17 cellular contexts compared by ENCODE assay signal in genomic region chr19:55576746-55577145, GRCh38. TPM values are rescaled to one million over a fixed set of nuclear protein-coding genes. Genes with fewer than 3 reads are reported as not detected.
A peak's percentile ranks its signal among the peaks of the same experiment; 100 is the strongest.
DNase-seq lines count a peak whose midpoint lies in the region; ATAC-seq and TF ChIP-seq lines count a peak whose summit lies in the region.
"Had no signal": no experiment of that assay in that cellular context is flagged by ENCODE, and none has a peak within 500 bp of the region (broad histone marks: within the 10 kb centered on the region; RNA-seq: fewer than 3 reads in every experiment).

No MANE protein-coding gene starts in this region.

- H3K27ac ChIP-seq in H9 (ENCODE audit: insufficient read length, low read depth, low read length): no peak overlapping the region
- H3K27ac ChIP-seq: KMS-11 had no signal

- DNase-seq in activated naive CD8-positive, alpha-beta T cell treated with anti-CD3 and anti-CD28 coated beads for 36 hours: no peak
- no peak for DNase-seq in H9
- DNase-seq in glutamatergic neuron: no peak
- DNase-seq in osteocyte (ENCODE audit: extremely low spot score, unreplicated experiment): no peak
- no peak for DNase-seq in omental fat pad (ENCODE audit: low spot score)
- no peak for DNase-seq in NCI-H774 (lab: John Stamatoyannopoulos, UW)
- no peak for DNase-seq in NCI-H748 (lab: John Stamatoyannopoulos, UW; ENCODE audit: unreplicated experiment)
- DNase-seq: AML-193, EL, GOT3, MG63, NCI-H1105, NCI-H187, NCI-H2171 treated with DMSO at 0.1 percent for 48 hours had no signal

- H2BK5ac ChIP-seq in H9 (ENCODE audit: insufficient read length, low read length): no peak overlapping the region

- H3K4me1 ChIP-seq in H9 (ENCODE audit: insufficient read depth, low read length): no peaks in the 10 kb centered on the region

- H4K20me1 ChIP-seq in H9 (ENCODE audit: control insufficient read depth, insufficient read depth, insufficient read length): no peaks in the 10 kb centered on the region

- H2BK15ac ChIP-seq in H9 (ENCODE audit: low read depth, low read length): no peak overlapping the region

- H3K27me3 Mint-ChIP-seq in activated naive CD8-positive, alpha-beta T cell: no peaks in the 10 kb centered on the region
- H3K27me3 Mint-ChIP-seq in activated naive CD8-positive, alpha-beta T cell treated with anti-CD3 and anti-CD28 coated beads for 36 hours: no peaks in the 10 kb centered on the region
- H3K27me3 Mint-ChIP-seq in H9 (ENCODE audit: low read depth): no peaks in the 10 kb centered on the region
- H3K27me3 Mint-ChIP-seq in glutamatergic neuron (ENCODE audit: unreplicated experiment): peaks cover 20% of the 10 kb centered on the region
- no peaks in the 10 kb centered on the region for H3K27me3 Mint-ChIP-seq in osteocyte (ENCODE audit: unreplicated experiment)

- H3K79me2 ChIP-seq in H9 (ENCODE audit: insufficient read depth, low read length): peaks cover 1% of the 10 kb centered on the region; the same call in 1 of the 2 replicates

- H2AFZ ChIP-seq in H9 (ENCODE audit: low read length): no peak overlapping the region

- H3K23ac ChIP-seq in H9 (ENCODE audit: insufficient read length, low read depth, low read length): no peak overlapping the region

- no peak overlapping the region for H2BK20ac ChIP-seq in H9 (ENCODE audit: low read depth, low read length, poor library complexity, severe bottlenecking)

- no peaks in the 10 kb centered on the region for H3K27me3 ChIP-seq in H9 (ENCODE audit: insufficient read depth, low read length)
- H3K27me3 ChIP-seq: MG63 had no signal

- no peak overlapping the region for H3K18ac ChIP-seq in H9 (ENCODE audit: insufficient read length, low read depth, low read length)

- no peaks in the 10 kb centered on the region for H3K23me2 ChIP-seq in H9 (ENCODE audit: insufficient read length, low read depth, low read length, poor library complexity, severe bottlenecking)

- no peaks in the 10 kb centered on the region for H3K9me3 ChIP-seq in H9 (ENCODE audit: control insufficient read depth, low read depth, low read length)
- H3K9me3 ChIP-seq: MG63 had no signal

- no peak overlapping the region for H3K4me2 ChIP-seq in H9 (ENCODE audit: insufficient read depth, insufficient read length, low read length)
- H3K4me2 ChIP-seq: KMS-11 had no signal

- no peak overlapping the region for H4K5ac ChIP-seq in H9 (ENCODE audit: insufficient read length, low read depth, low read length)

- H4K8ac ChIP-seq in H9 (replicated peaks; ENCODE audit: insufficient read length, low read depth, low read length): no peak overlapping the region

- peak overlapping the region; percentile 42 for H3K4me3 Mint-ChIP-seq in activated naive CD8-positive, alpha-beta T cell
- H3K4me3 Mint-ChIP-seq in activated naive CD8-positive, alpha-beta T cell treated with anti-CD3 and anti-CD28 coated beads for 36 hours: no peak overlapping the region
- peak overlapping the region; percentile 4 to 55; a peak in 3 of 5 replicates for H3K4me3 Mint-ChIP-seq in H9
- peak overlapping the region; percentile 55 for H3K4me3 Mint-ChIP-seq in glutamatergic neuron (ENCODE audit: unreplicated experiment)
- H3K4me3 Mint-ChIP-seq in osteocyte (ENCODE audit: unreplicated experiment): peak overlapping the region; percentile 54

- H2AK5ac ChIP-seq in H9 (ENCODE audit: insufficient read length, low read length): no peak overlapping the region

- peaks cover 3% of the 10 kb centered on the region for H3K79me1 ChIP-seq in H9 (ENCODE audit: insufficient read depth, low read depth, low read length, poor library complexity, severe bottlenecking)

- no peak for ATAC-seq in omental fat pad (ENCODE audit: low FRiP score)
- ATAC-seq: Panc1 had no signal

- H3K9ac ChIP-seq in H9 (ENCODE audit: extremely low read depth, insufficient read length, low read length): no peak overlapping the region
- H3K9ac ChIP-seq: KMS-11 had no signal

- H3K4me1 Mint-ChIP-seq in activated naive CD8-positive, alpha-beta T cell (ENCODE audit: low read depth): peaks cover 13% of the 10 kb centered on the region
- H3K4me1 Mint-ChIP-seq in activated naive CD8-positive, alpha-beta T cell treated with anti-CD3 and anti-CD28 coated beads for 36 hours: peaks cover 13% of the 10 kb centered on the region
- H3K4me1 Mint-ChIP-seq in H9 (peaks cover 9 to 11% of the 10 kb centered on the region in 2 experiments), glutamatergic neuron (ENCODE audit: low read depth, unreplicated experiment) (no peaks in the 10 kb centered on the region), osteocyte (ENCODE audit: unreplicated experiment) (peaks cover 13% of the 10 kb centered on the region)

- H3K4ac ChIP-seq in H9 (ENCODE audit: low read depth, low read length): no peak overlapping the region

- H2BK120ac ChIP-seq in H9 (ENCODE audit: low read depth, low read length, poor library complexity, severe bottlenecking): no peak overlapping the region

- no peak overlapping the region for H2BK12ac ChIP-seq in H9 (ENCODE audit: insufficient read length, low read depth, low read length)

- no peak overlapping the region for H3K14ac ChIP-seq in H9 (ENCODE audit: insufficient read depth, low read length)

- no peak for TF ChIP-seq CTCF in H9 (conservative IDR thresholded peaks at IDR 0.05)
- TF ChIP-seq CTCF in glutamatergic neuron (IDR thresholded peaks at IDR 0.05; ENCODE audit: partially characterized antibody, unreplicated experiment): no peak
- no peak for TF ChIP-seq CTCF in osteocyte (IDR thresholded peaks at IDR 0.05)
- TF ChIP-seq CTCF in omental fat pad (IDR thresholded peaks at IDR 0.05): no peak

- no CpG with 5 or more reads among the region's 5 CpGs for WGBS in H9 (ENCODE audit: extremely low coverage, insufficient read length, low lambda C conversion rate)

- peaks cover 8% of the 10 kb centered on the region for H3K36me3 Mint-ChIP-seq in activated naive CD8-positive, alpha-beta T cell
- H3K36me3 Mint-ChIP-seq in activated naive CD8-positive, alpha-beta T cell treated with anti-CD3 and anti-CD28 coated beads for 36 hours: peaks cover 20% of the 10 kb centered on the region
- peaks cover 9 to 25% (median 19%) of the 10 kb centered on the region in 3 experiments for H3K36me3 Mint-ChIP-seq in H9 (ENCODE audit: insufficient read depth in 1 of 3, low read depth in 3 of 3)
- peaks cover 4% of the 10 kb centered on the region for H3K36me3 Mint-ChIP-seq in glutamatergic neuron (ENCODE audit: unreplicated experiment)
- H3K36me3 Mint-ChIP-seq in osteocyte (ENCODE audit: unreplicated experiment): peaks cover 16% of the 10 kb centered on the region

- no peak overlapping the region for H3K56ac ChIP-seq in H9 (ENCODE audit: insufficient read length, low read depth, low read length)

- no peak overlapping the region for H4K91ac ChIP-seq in H9 (ENCODE audit: insufficient read length, low read depth, low read length)

- no peak overlapping the region for H3K27ac Mint-ChIP-seq in activated naive CD8-positive, alpha-beta T cell
- no peak overlapping the region for H3K27ac Mint-ChIP-seq in activated naive CD8-positive, alpha-beta T cell treated with anti-CD3 and anti-CD28 coated beads for 36 hours
- H3K27ac Mint-ChIP-seq in H9 (no peak overlapping the region), glutamatergic neuron (ENCODE audit: unreplicated experiment) (no peak overlapping the region), osteocyte (ENCODE audit: unreplicated experiment) (no peak overlapping the region)

- no peaks in the 10 kb centered on the region for H3K9me3 Mint-ChIP-seq in activated naive CD8-positive, alpha-beta T cell (ENCODE audit: low read depth)
- no peaks in the 10 kb centered on the region for H3K9me3 Mint-ChIP-seq in activated naive CD8-positive, alpha-beta T cell treated with anti-CD3 and anti-CD28 coated beads for 36 hours
- H3K9me3 Mint-ChIP-seq in H9 (no peaks in the 10 kb centered on the region), glutamatergic neuron (ENCODE audit: unreplicated experiment) (peaks cover 16% of the 10 kb centered on the region), osteocyte (ENCODE audit: unreplicated experiment) (no peaks in the 10 kb centered on the region)

- H3T11ph ChIP-seq in H9 (ENCODE audit: low read length): no peak overlapping the region

RNA-seq across cellular contexts. Expression of gene ZNF579, which starts 3.9 kb away (rescaled TPM):
- total RNA-seq in activated naive CD8-positive, alpha-beta T cell treated with anti-CD3 and anti-CD28 coated beads for 36 hours: 1 to 10 TPM; 5.5 to 6.1 TPM
- total RNA-seq in H9 (2021): 19.9 and 21.5 TPM in 2 replicates
- total RNA-seq in glutamatergic neuron (ENCODE audit: unreplicated experiment): 48.9 TPM
- total RNA-seq in osteocyte: 27.4 and 29.2 TPM in 2 replicates
- total RNA-seq in omental fat pad: 1 to 10 TPM; 1.3 to 4.0 (median 2.3) TPM

RNA-seq across cellular contexts. Expression of gene FIZ1, which starts 22.6 kb away (rescaled TPM):
- total RNA-seq in activated naive CD8-positive, alpha-beta T cell treated with anti-CD3 and anti-CD28 coated beads for 36 hours: 10 to 100 TPM; 19.8 to 20.7 TPM
- total RNA-seq in H9 (2021) (21.5 and 25.2 TPM in 2 replicates), glutamatergic neuron (ENCODE audit: unreplicated experiment) (26.0 TPM), osteocyte (17.0 and 19.1 TPM in 2 replicates), omental fat pad (1 to 10 TPM; 4.2 to 7.1 (median 5.0) TPM)

RNA-seq across cellular contexts. Expression of gene ZNF524, which starts 23.3 kb away (rescaled TPM):
- 10 to 100 TPM; 10.8 to 11.5 TPM for total RNA-seq in activated naive CD8-positive, alpha-beta T cell treated with anti-CD3 and anti-CD28 coated beads for 36 hours
- total RNA-seq in H9 (2021): 2.9 and 3.0 TPM in 2 replicates
- 6.7 TPM for total RNA-seq in glutamatergic neuron (ENCODE audit: unreplicated experiment)
- 15.5 and 15.6 TPM in 2 replicates for total RNA-seq in osteocyte
- 10 to 100 TPM; 15.6 to 27.5 (median 17.4) TPM for total RNA-seq in omental fat pad

RNA-seq across cellular contexts. Expression of gene ZNF865, which starts 28.7 kb away (rescaled TPM):
- total RNA-seq in activated naive CD8-positive, alpha-beta T cell treated with anti-CD3 and anti-CD28 coated beads for 36 hours: 10 to 100 TPM; 10.5 to 10.7 TPM
- total RNA-seq in H9 (2021) (13.8 and 14.3 TPM in 2 replicates), glutamatergic neuron (ENCODE audit: unreplicated experiment) (14.6 TPM), osteocyte (16.9 and 19.2 TPM in 2 replicates), omental fat pad (1 to 10 TPM; 2.2 to 6.3 (median 3.8) TPM)

RNA-seq across cellular contexts. Expression of gene SBK3, which starts 31.4 kb away (rescaled TPM):
- not detected for total RNA-seq in activated naive CD8-positive, alpha-beta T cell treated with anti-CD3 and anti-CD28 coated beads for 36 hours
- total RNA-seq in H9 (2021) (0.48 and 0.70 TPM in 2 replicates), glutamatergic neuron (ENCODE audit: unreplicated experiment) (not detected), osteocyte (not detected in 2 replicates), omental fat pad (1 to 10 TPM in 1 of 4 donors, under 1 TPM in 2, not detected in 1; 0.36 to 1.5 (median 0.79) TPM)
